ENCODE assay signal across 21 cellular contexts in the genomic region with DNA sequence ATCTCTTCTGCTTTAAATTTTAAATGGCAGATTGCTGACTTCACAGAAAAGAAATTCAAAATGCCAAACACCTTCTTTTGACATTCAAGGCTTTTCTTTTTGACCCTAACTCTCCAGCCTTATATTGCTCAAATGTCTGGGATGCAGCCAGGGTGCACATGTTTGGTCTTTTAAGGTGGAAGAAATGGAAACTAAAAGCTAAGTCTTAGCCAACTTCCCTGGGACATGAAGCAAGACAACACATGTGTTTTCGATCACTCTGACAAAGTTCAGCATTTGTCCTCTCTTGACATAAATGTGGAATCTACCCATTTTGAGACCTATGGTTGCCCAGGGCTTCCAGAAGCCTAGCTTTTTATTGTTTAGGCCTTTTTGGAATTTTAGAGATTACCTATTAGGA.
"Had no signal": no experiment of that assay in that cellular context is flagged by ENCODE, and none has a peak within 500 bp of the region (broad histone marks: within the 10 kb centered on the region; RNA-seq: fewer than 3 reads in every experiment).

No MANE protein-coding gene starts in this region.

- H3K4me3 Mint-ChIP-seq: activated CD8-positive, alpha-beta T cell treated with anti-CD3 and anti-CD28 coated beads, Interleukin-2, amount 10 ng/mL, durations not matched to agents 7 days and 5 days; activated naive CD8-positive, alpha-beta T cell treated with anti-CD3 and anti-CD28 coated beads for 36 hours; natural killer cell; stimulated activated naive B cell treated with anti-CD40 and anti-IgM and Interleukin-4, amounts not matched to agents 10 μg/mL and 1 μg/mL and 100 μg/mL, for 72 hours; T-helper 17 cell; WTC11 had no signal

- H3K4me2 ChIP-seq: hepatocyte had no signal

- H3K4me3 ChIP-seq: esophagus muscularis mucosa, hepatocyte, skin epidermis, tibial nerve, vagina had no signal

- H3K9me3 Mint-ChIP-seq: activated naive CD8-positive, alpha-beta T cell treated with anti-CD3 and anti-CD28 coated beads for 36 hours; stimulated activated naive B cell treated with anti-CD40 and anti-IgM and Interleukin-4, amounts not matched to agents 10 μg/mL and 1 μg/mL and 100 μg/mL, for 72 hours; WTC11 had no signal

- H3K27me3 ChIP-seq: esophagus muscularis mucosa, hepatocyte, neutrophil, tibial nerve, vagina had no signal

- H3K4me1 Mint-ChIP-seq: activated naive CD8-positive, alpha-beta T cell treated with anti-CD3 and anti-CD28 coated beads for 36 hours; natural killer cell; stimulated activated naive B cell treated with anti-CD40 and anti-IgM and Interleukin-4, amounts not matched to agents 10 μg/mL and 1 μg/mL and 100 μg/mL, for 72 hours; T-helper 17 cell; WTC11 had no signal

- H3K27ac ChIP-seq: esophagus muscularis mucosa, hepatocyte, neutrophil, skin epidermis, tibial nerve, vagina had no signal

- H3K36me3 Mint-ChIP-seq: activated naive CD8-positive, alpha-beta T cell treated with anti-CD3 and anti-CD28 coated beads for 36 hours; natural killer cell; stimulated activated naive B cell treated with anti-CD40 and anti-IgM and Interleukin-4, amounts not matched to agents 10 μg/mL and 1 μg/mL and 100 μg/mL, for 72 hours; WTC11 had no signal

- ATAC-seq: activated CD8-positive, alpha-beta T cell treated with anti-CD3 and anti-CD28 coated beads, Interleukin-2, amount 10 ng/mL, durations not matched to agents 7 days and 5 days; natural killer cell; stimulated activated naive B cell treated with anti-CD40 and anti-IgM and Interleukin-4, amounts not matched to agents 10 μg/mL and 1 μg/mL and 100 μg/mL, for 72 hours; T-helper 17 cell; WTC11 had no signal

- H3K4me1 ChIP-seq: tibial nerve, vagina had no signal

- H3K9me3 ChIP-seq: esophagus muscularis mucosa, neutrophil, tibial nerve, vagina had no signal

- H3K79me2 ChIP-seq: hepatocyte had no signal

- H3K27ac Mint-ChIP-seq: activated CD8-positive, alpha-beta T cell treated with anti-CD3 and anti-CD28 coated beads, Interleukin-2, amount 10 ng/mL, durations not matched to agents 7 days and 5 days; activated naive CD8-positive, alpha-beta T cell treated with anti-CD3 and anti-CD28 coated beads for 36 hours; natural killer cell; stimulated activated naive B cell treated with anti-CD40 and anti-IgM and Interleukin-4, amounts not matched to agents 10 μg/mL and 1 μg/mL and 100 μg/mL, for 72 hours; T-helper 17 cell; WTC11 had no signal

- H2AFZ ChIP-seq: hepatocyte had no signal

- H3K36me3 ChIP-seq: esophagus muscularis mucosa, neutrophil, tibial nerve, vagina had no signal

- DNase-seq: activated CD4-positive, alpha-beta T cell treated with anti-CD3 and anti-CD28 coated beads for 4 hours; activated CD8-positive, alpha-beta memory T cell treated with anti-CD3 and anti-CD28 coated beads, Interleukin-2, amount 50 U/mL, for 4 hours; activated CD8-positive, alpha-beta T cell treated with anti-CD3 and anti-CD28 coated beads, Interleukin-2, amount 10 ng/mL, durations not matched to agents 7 days and 5 days; activated gamma-delta T cell treated with Interleukin-2 at 50 U/mL for 16 hours; activated naive CD8-positive, alpha-beta T cell treated with anti-CD3 and anti-CD28 coated beads for 36 hours; activated T-cell treated with anti-CD3 and anti-CD28 coated beads, Interleukin-2, amount 50 U/mL, for 48 hours; kidney; mesendoderm; natural killer cell; retina; stimulated activated CD4-positive, alpha-beta T cell treated with anti-CD3 and anti-CD28 coated beads, Interleukin-15, amount 100 ng/mL, for 24 hours; stimulated activated CD4-positive, alpha-beta T cell treated with anti-CD3 and anti-CD28 coated beads, Interleukin-4, amount 100 ng/mL, for 1 hour; stimulated activated naive B cell treated with anti-CD40 and anti-IgM and Interleukin-4, amounts not matched to agents 10 μg/mL and 1 μg/mL and 100 μg/mL, for 72 hours; T-helper 17 cell had no signal
